8 cellular contexts compared by ENCODE assay signal in genomic region chr3:51501833-51502561, GRCh38. TPM values are rescaled to one million over a fixed set of nuclear protein-coding genes. Genes with fewer than 3 reads are reported as not detected.
DNase-seq lines count a peak whose midpoint lies in the region; ATAC-seq and TF ChIP-seq lines count a peak whose summit lies in the region.

No MANE protein-coding gene starts in this region.

- CTCF ChIA-PET in HEK293T (lab: Yijun Ruan, JAX) = interaction anchor here (0.6 to 5.0 kb wide), 13 partner anchors 8 to 335 kb away, joined by 3 to 53 read pairs (median 4); no protein-coding TSS in a partner anchor

- no peaks in the 10 kb centered on the region for H3K9me3 Mint-ChIP-seq in effector memory CD8-positive, alpha-beta T cell

- no peak overlapping the region for H2BK15ac ChIP-seq in mesendoderm (replicated peaks; ENCODE audit: low read depth)

- H3K79me2 ChIP-seq in mesendoderm (ENCODE audit: control insufficient read depth, insufficient read depth, low read length) = peaks cover 8% of the 10 kb centered on the region

- H3K4me1 ChIP-seq in mesendoderm (ENCODE audit: control insufficient read depth, low read depth, low read length) = no peaks in the 10 kb centered on the region

- H3K4me3 ChIP-seq in mesendoderm (ENCODE audit: low read length) = no peak overlapping the region

- H3K27ac ChIP-seq in mesendoderm (ENCODE audit: low read depth, low read length) = no peak overlapping the region

- no peaks in the 10 kb centered on the region for H3K27me3 ChIP-seq in mesendoderm (ENCODE audit: insufficient read depth, low read length, poor library complexity)

- peaks cover 10 to 17% of the 10 kb centered on the region in 2 donors for H3K4me1 Mint-ChIP-seq in effector memory CD8-positive, alpha-beta T cell (ENCODE audit: low read depth in 2 of 2)

- no peak overlapping the region for H3K4ac ChIP-seq in mesendoderm (ENCODE audit: low read depth, low read length)

- H3K36me3 ChIP-seq in mesendoderm (ENCODE audit: control insufficient read depth, insufficient read depth, low read length) = no peaks in the 10 kb centered on the region

- H2AK5ac ChIP-seq in mesendoderm (ENCODE audit: low read length) = peak overlapping the region; percentile 45

- H4K8ac ChIP-seq in mesendoderm (ENCODE audit: low read depth, low read length) = no peak overlapping the region

- H3K79me1 ChIP-seq in mesendoderm (ENCODE audit: low read length) = no peaks in the 10 kb centered on the region

- DNase-seq in COLO668 (lab: John Stamatoyannopoulos, UW; ENCODE audit: unreplicated experiment) (peak; percentile 60), HEK293T (ENCODE audit: extremely low spot score) (peak; percentile 65), NCI-H82 (lab: John Stamatoyannopoulos, UW) (peak; percentile 83), mesendoderm (peak; percentile 87)
- peak; percentile 57 to 64 for DNase-seq in activated CD8-positive, alpha-beta memory T cell treated with anti-CD3 and anti-CD28 coated beads for 4 hours (ENCODE audit: low read depth in 2 of 2)
- peak; percentile 77 to 82 (median 81) for DNase-seq in effector memory CD8-positive, alpha-beta T cell
- DNase-seq in stimulated activated CD8-positive, alpha-beta memory T cell treated with anti-CD3 and anti-CD28 coated beads, Interleukin-15, amount 100 ng/mL, for 48 hours (ENCODE audit: low read depth in 2 of 2) = peak; percentile 60 to 66

- H4K5ac ChIP-seq in mesendoderm (ENCODE audit: low read length) = no peak overlapping the region

- WGBS in mesendoderm (ENCODE audit: extremely low coverage, insufficient coverage, low lambda C conversion rate) = no CpG with 5 or more reads among the region's 6 CpGs

- POLR2A ChIA-PET in HEK293T (lab: Yijun Ruan, JAX) = interaction anchor here (1.0 to 4.0 kb wide), 4 partner anchors 36 to 179 kb away, joined by 5 to 75 read pairs (median 18); partner anchors contain the start of genes MANF, RAD54L2 and TEX264

- peak overlapping the region; percentile 18 for H3K56ac ChIP-seq in mesendoderm (ENCODE audit: low read length)

- H3K4me3 Mint-ChIP-seq in effector memory CD8-positive, alpha-beta T cell = peak overlapping the region in 1 of 2 donors; percentile 25

- no peak overlapping the region for H2BK120ac ChIP-seq in mesendoderm (ENCODE audit: low read depth, low read length)

- H3K36me3 Mint-ChIP-seq in effector memory CD8-positive, alpha-beta T cell (ENCODE audit: insufficient read depth) = peaks cover 15% of the 10 kb centered on the region

- H3K18ac ChIP-seq in mesendoderm (ENCODE audit: low read length) = no peak overlapping the region

- H3K9ac ChIP-seq in mesendoderm (ENCODE audit: low read length) = no peak overlapping the region

- peak overlapping the region in 1 of 2 donors; percentile 89 for H3K27ac Mint-ChIP-seq in effector memory CD8-positive, alpha-beta T cell

- peak; percentile 16 for ATAC-seq in effector memory CD8-positive, alpha-beta T cell (replicated peaks)
- no peak for ATAC-seq in GM19455 (IDR thresholded peaks at IDR 0.05; ENCODE audit: unreplicated experiment)

- no peak overlapping the region for H3K4me2 ChIP-seq in mesendoderm (ENCODE audit: low read length)

- H3K23ac ChIP-seq in mesendoderm (ENCODE audit: low read length) = no peak overlapping the region

- no peak overlapping the region for H2BK5ac ChIP-seq in mesendoderm (ENCODE audit: low read length)

- no peaks in the 10 kb centered on the region for H3K27me3 Mint-ChIP-seq in effector memory CD8-positive, alpha-beta T cell

TF ChIP-seq in HEK293T, 16 proteins besides CTCF, POLR2A, EP300 and RAD21:
- TF ChIP-seq ELF4 (IDR thresholded peaks at IDR 0.05) = no peak
- no peak for TF ChIP-seq SUZ12 (IDR thresholded peaks at IDR 0.05)
- no peak for TF ChIP-seq NFRKB (IDR thresholded peaks at IDR 0.05)
- no peak for TF ChIP-seq FOXA1 (IDR thresholded peaks at IDR 0.05)
- no peak for TF ChIP-seq HDGF (IDR thresholded peaks at IDR 0.05; ENCODE audit: borderline replicate concordance)
- no peak for TF ChIP-seq L3MBTL2 (conservative IDR thresholded peaks at IDR 0.05)
- no peak for TF ChIP-seq FOXM1 (IDR thresholded peaks at IDR 0.05; ENCODE audit: borderline replicate concordance)
- no peak for TF ChIP-seq ARNT (IDR thresholded peaks at IDR 0.05)
- TF ChIP-seq LEF1 (IDR thresholded peaks at IDR 0.05; ENCODE audit: borderline replicate concordance) = no peak
- TF ChIP-seq CTBP1 (IDR thresholded peaks at IDR 0.05; ENCODE audit: borderline replicate concordance) = no peak
- no peak for TF ChIP-seq FOXK2 (IDR thresholded peaks at IDR 0.05)

RNA-seq across cellular contexts. Expression of gene DCAF1, which starts 2.2 kb away (rescaled TPM):
- polyA plus RNA-seq in mesendoderm (2013, experiment 1 of 2) = 16.3 TPM
- 15.6 TPM for polyA plus RNA-seq in mesendoderm (2013, experiment 2 of 2)

RNA-seq across cellular contexts. Expression of gene RAD54L2, which starts 36.5 kb away (rescaled TPM):
- polyA plus RNA-seq in mesendoderm (2013, experiment 1 of 2) = 10.0 TPM
- 9.9 TPM for polyA plus RNA-seq in mesendoderm (2013, experiment 2 of 2)
